ENCODE assay signal across 34 cellular contexts in the genomic region with DNA sequence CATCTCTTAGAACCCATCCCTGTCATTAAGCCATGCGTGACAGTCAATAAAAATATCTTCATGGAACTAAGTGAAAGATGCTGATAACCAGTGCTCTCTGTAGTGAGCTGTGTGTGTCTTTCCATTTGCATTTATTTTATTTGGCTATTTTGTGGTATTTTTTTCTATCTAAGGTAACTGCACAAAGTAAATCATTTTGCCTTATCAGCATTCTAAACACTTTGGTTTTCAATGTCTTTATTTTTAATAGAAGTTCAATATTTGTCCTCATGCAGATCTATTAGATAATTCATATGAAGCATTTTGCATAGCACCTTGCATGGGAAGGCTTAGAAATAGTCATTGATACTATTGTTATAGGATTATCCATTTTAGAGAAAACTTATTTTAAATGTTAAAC.
DNase-seq lines count a peak whose midpoint lies in the region; ATAC-seq, FAIRE-seq and TF ChIP-seq lines count a peak whose summit lies in the region.
"Had no signal": no experiment of that assay in that cellular context is flagged by ENCODE, and none has a peak within 500 bp of the region (broad histone marks: within the 10 kb centered on the region; RNA-seq: fewer than 3 reads in every experiment).

No MANE protein-coding gene starts in this region.

- no peak for TF ChIP-seq CTCF in HepG2 (CRISPR knock-in tag; IDR thresholded peaks at IDR 0.05)
- no peak for TF ChIP-seq CTCF in right lobe of liver (IDR thresholded peaks at IDR 0.05)
- TF ChIP-seq CTCF in A549 (IDR thresholded peaks at IDR 0.05) = no peak
- no peak for TF ChIP-seq CTCF in IMR-90 (conservative IDR thresholded peaks at IDR 0.05; ENCODE audit: low read depth, low read length)
- TF ChIP-seq CTCF in K562 (IDR thresholded peaks at IDR 0.05 in 2 of 3, conservative IDR thresholded peaks at IDR 0.05 in 1 of 3; ENCODE audit: insufficient read depth in 2 of 3, low read depth in 1 of 3, low read length in 3 of 3) = no peak
- no peak for TF ChIP-seq CTCF in ovary (IDR thresholded peaks at IDR 0.05)

- dilution Hi-C loops in IMR-90 (cut with HindIII; ENCODE audit: low sequenced_read_pairs, unreplicated experiment) = no loop called here

- H3K14ac ChIP-seq in IMR-90 (replicated peaks; ENCODE audit: low read depth, low read length) = no peak overlapping the region

- BruUV-seq in HepG2 (replicated peaks; lab: Mats Ljungman, UMichigan) = no TSS peak
- BruUV-seq in IMR-90 (replicated peaks; lab: Mats Ljungman, UMichigan) = no TSS peak
- BruUV-seq in K562 (replicated peaks; lab: Mats Ljungman, UMichigan) = no TSS peak

- H2BK5ac ChIP-seq in IMR-90 (ENCODE audit: low read depth, low read length, poor library complexity, severe bottlenecking) = no peak overlapping the region

- POLR2A ChIA-PET in HepG2 (lab: Yijun Ruan, JAX) = no interaction called here
- POLR2A ChIA-PET in A549 (lab: Yijun Ruan, JAX) = no interaction called here
- POLR2A ChIA-PET in IMR-90 (lab: Charles Lee; ENCODE audit: unreplicated experiment) = no interaction called here
- POLR2A ChIA-PET in K562 (lab: Yijun Ruan, JAX) = no interaction called here

- intact Hi-C loops in HepG2 (cut with micrococcal nuclease; ENCODE audit: unreplicated experiment) = no loop called here
- intact Hi-C loops in right lobe of liver (cut with DNase I) = no loop called here
- intact Hi-C loops in IMR-90 (cut with micrococcal nuclease) = no loop called here
- intact Hi-C loops in K562 (cut with micrococcal nuclease) = loop anchor here (10.0 kb wide), 1 partner anchor 278 kb away; no protein-coding TSS in a partner anchor
- intact Hi-C loops in ovary (cut with DNase I) = loop anchor here in 2 of 4 donors (10.0 kb wide), 3 partner anchors 882 to 1712 kb away; partner anchors contain the start of gene WDSUB1 (in 1 of the 2)

- H3K9me1 ChIP-seq in IMR-90 (ENCODE audit: insufficient read depth, low read length) (no peaks in the 10 kb centered on the region), K562 (ENCODE audit: control insufficient read depth, insufficient read depth, low read length) (no peaks in the 10 kb centered on the region)

- H3K4me3 ChIP-seq in HepG2 (replicated peaks in 1 of 3; ENCODE audit: insufficient read depth in 1 of 3, low read depth in 2 of 3, low read length in 3 of 3) (no peak overlapping the region), right lobe of liver (no peak overlapping the region), A549 (no peak overlapping the region), IMR-90 (ENCODE audit: insufficient read depth, low read depth, low read length) (no peak overlapping the region), K562 (no peak overlapping the region), ovary (no peak overlapping the region)
- H3K4me3 ChIP-seq: BLaER1; BLaER1 treated with 17β-estradiol and CSF1 and Interleukin-3, amounts not matched to agents 10 nM and 100 nM had no signal

- TF ChIP-seq RAD21 in HepG2 (CRISPR knock-in tag; IDR thresholded peaks at IDR 0.05) (no peak), A549 (conservative IDR thresholded peaks at IDR 0.05 in 1 of 2, IDR thresholded peaks at IDR 0.05 in 1 of 2) (no peak), IMR-90 (IDR thresholded peaks at IDR 0.05; ENCODE audit: low read length) (no peak), K562 (CRISPR knock-in tag; conservative IDR thresholded peaks at IDR 0.05 in 1 of 2, IDR thresholded peaks at IDR 0.05 in 1 of 2) (no peak)

- H2AK9ac ChIP-seq in IMR-90 (replicated peaks; ENCODE audit: low read depth, low read length, poor library complexity) = no peak overlapping the region

- TF ChIP-seq POLR2A in HepG2 (IDR thresholded peaks at IDR 0.05; ENCODE audit: insufficient read depth in 1 of 2, low read depth in 2 of 2, low read length in 2 of 2) (no peak), right lobe of liver (IDR thresholded peaks at IDR 0.05) (no peak), A549 (IDR thresholded peaks at IDR 0.05; ENCODE audit: low read length) (no peak), IMR-90 (IDR thresholded peaks at IDR 0.05; ENCODE audit: low read depth, low read length) (no peak), K562 (conservative IDR thresholded peaks at IDR 0.05) (no peak), ovary (IDR thresholded peaks at IDR 0.05) (no peak)

- H4K20me1 ChIP-seq in HepG2 (ENCODE audit: insufficient read depth, low read length) (no peaks in the 10 kb centered on the region), IMR-90 (ENCODE audit: insufficient read depth, low read length) (no peaks in the 10 kb centered on the region), K562 (replicated peaks; ENCODE audit: control insufficient read depth, insufficient read depth, low read length) (no peaks in the 10 kb centered on the region)
- H4K20me1 ChIP-seq: BLaER1; BLaER1 treated with 17β-estradiol and CSF1 and Interleukin-3, amounts not matched to agents 10 nM and 100 nM had no signal

- no peak overlapping the region for H3K23ac ChIP-seq in IMR-90 (ENCODE audit: low read depth, low read length)

- no peak overlapping the region for H4K8ac ChIP-seq in IMR-90 (ENCODE audit: low read depth in 2 of 2, low read length in 2 of 2)

- in situ Hi-C loops in HepG2 (cut with HindIII; ENCODE audit: extremely low pct_ligation_motif_present, low pct_unique_long_range_greater_than_20kb) (loop anchor here (10.0 kb wide), 1 partner anchor 892 kb away; no protein-coding TSS in a partner anchor), IMR-90 (cut with MboI; ENCODE audit: low sequenced_read_pairs) (no loop called here), K562 (cut with MboI) (no loop called here)

- no peak overlapping the region for H4K91ac ChIP-seq in IMR-90 (ENCODE audit: insufficient read depth, low read depth, low read length)

- H2AK5ac ChIP-seq in IMR-90 (ENCODE audit: low read depth, low read length) = no peak overlapping the region

- H3K4me1 ChIP-seq in HepG2 (ENCODE audit: insufficient read depth, low read length) = peaks cover 9% of the 10 kb centered on the region
- peaks cover 0 to 3% (median 0%) of the 10 kb centered on the region in 4 donors for H3K4me1 ChIP-seq in right lobe of liver
- H3K4me1 ChIP-seq in A549 = peaks cover 3% of the 10 kb centered on the region; the same call in 1 of the 3 replicates
- no peaks in the 10 kb centered on the region for H3K4me1 ChIP-seq in IMR-90 (ENCODE audit: control insufficient read depth, insufficient read depth, low read length)
- no peaks in the 10 kb centered on the region for H3K4me1 ChIP-seq in K562 (replicated peaks in 1 of 2; ENCODE audit: control insufficient read depth in 2 of 2, insufficient read depth in 2 of 2, low read length in 2 of 2)
- no peaks in the 10 kb centered on the region for H3K4me1 ChIP-seq in ovary (ENCODE audit: insufficient read depth)
- H3K4me1 ChIP-seq: BE2C, BLaER1 had no signal

- H3K27ac ChIP-seq in HepG2 (ENCODE audit: extremely low read length, insufficient read depth, low read length) = no peak overlapping the region
- no peak overlapping the region for H3K27ac ChIP-seq in right lobe of liver
- H3K27ac ChIP-seq in A549 = no peak overlapping the region
- H3K27ac ChIP-seq in IMR-90 (ENCODE audit: insufficient read depth, low read length) = no peak overlapping the region
- H3K27ac ChIP-seq in K562 (ENCODE audit: extremely low read depth, low read depth, low read length) = no peak overlapping the region
- H3K27ac ChIP-seq in ovary = no peak overlapping the region
- H3K27ac ChIP-seq: 22Rv1; BLaER1; BLaER1 treated with 17β-estradiol and CSF1 and Interleukin-3, amounts not matched to agents 10 nM and 100 nM; C4-2B had no signal

- no peaks in the 10 kb centered on the region for H3K36me3 ChIP-seq in HepG2 (replicated peaks in 1 of 2; ENCODE audit: control insufficient read depth in 1 of 2, insufficient read depth in 2 of 2, low read length in 2 of 2)
- H3K36me3 ChIP-seq in right lobe of liver = no peaks in the 10 kb centered on the region
- no peaks in the 10 kb centered on the region for H3K36me3 ChIP-seq in IMR-90 (ENCODE audit: control insufficient read depth, insufficient read depth, low read length)
- H3K36me3 ChIP-seq in K562 (ENCODE audit: control insufficient read depth, insufficient read depth, low read length) = no peaks in the 10 kb centered on the region
- no peaks in the 10 kb centered on the region for H3K36me3 ChIP-seq in ovary
- H3K36me3 ChIP-seq: BE2C; BLaER1; BLaER1 treated with 17β-estradiol and CSF1 and Interleukin-3, amounts not matched to agents 10 nM and 100 nM had no signal

- H3K4ac ChIP-seq in IMR-90 (ENCODE audit: low read depth, low read length) = no peak overlapping the region

- no peak for TF ChIP-seq EP300 in HepG2 (IDR thresholded peaks at IDR 0.05; ENCODE audit: low read depth in 2 of 2, low read length in 2 of 2)
- no peak for TF ChIP-seq EP300 in HepG2 (CRISPR knock-in tag; IDR thresholded peaks at IDR 0.05; ENCODE audit: borderline replicate concordance)
- no peak for TF ChIP-seq EP300 in A549 (IDR thresholded peaks at IDR 0.05)
- no peak for TF ChIP-seq EP300 in K562 (IDR thresholded peaks at IDR 0.05; ENCODE audit: low read length)
- no peak for TF ChIP-seq EP300 in ovary (IDR thresholded peaks at IDR 0.05)

- no peak overlapping the region for H2AFZ ChIP-seq in HepG2 (ENCODE audit: low read length)
- no peak overlapping the region for H2AFZ ChIP-seq in IMR-90 (replicated peaks; ENCODE audit: low read length, poor library complexity)
- H2AFZ ChIP-seq in K562 (ENCODE audit: low read depth, low read length) = no peak overlapping the region

- H3K79me1 ChIP-seq in IMR-90 (ENCODE audit: low read depth in 1 of 2, low read length in 2 of 2) = no peaks in the 10 kb centered on the region

- DNase-seq in HepG2 (ENCODE audit: low spot score) = no peak
- no peak for DNase-seq in right lobe of liver
- no peak for DNase-seq in A549 (ENCODE audit: low read depth in 1 of 2, low spot score in 1 of 2)
- no peak for DNase-seq in IMR-90
- DNase-seq in K562 (ENCODE audit: extremely low read depth in 1 of 4, low spot score in 3 of 4) = no peak
- no peak for DNase-seq in ovary
- DNase-seq: 8988T; ACHN; AML-193; BE2C; C1 segment of cervical spinal cord; Caco-2; Calu3; CD4-positive, alpha-beta memory T cell; CD4-positive, alpha-beta T cell; CD4-positive, CD25-positive, alpha-beta regulatory T cell; CD8-positive, alpha-beta memory T cell; CD8-positive, alpha-beta T cell; COR-L47; DMS 273 treated with DMSO at 0.1 percent for 48 hours; DMS153; DMS53; DMS79; DMS79 treated with DMSO at 0.1 percent for 48 hours; DND-41; EL had no signal

- H4K5ac ChIP-seq in IMR-90 (ENCODE audit: low read depth, low read length) = no peak overlapping the region

- no peak overlapping the region for H3K9ac ChIP-seq in HepG2 (ENCODE audit: insufficient read depth, low read depth, low read length)
- H3K9ac ChIP-seq in IMR-90 (ENCODE audit: low read depth, low read length) = no peak overlapping the region
- H3K9ac ChIP-seq in K562 (ENCODE audit: insufficient read depth in 1 of 2, low read depth in 2 of 2, low read length in 2 of 2) = no peak overlapping the region
- H3K9ac ChIP-seq: BLaER1; BLaER1 treated with 17β-estradiol and CSF1 and Interleukin-3, amounts not matched to agents 10 nM and 100 nM had no signal

- H3K79me2 ChIP-seq in HepG2 (ENCODE audit: insufficient read depth, low read length) (no peaks in the 10 kb centered on the region), K562 (ENCODE audit: control insufficient read depth, insufficient read depth, low read length) (no peaks in the 10 kb centered on the region)

- H2BK20ac ChIP-seq in IMR-90 (ENCODE audit: low read depth, low read length) = no peak overlapping the region

- CTCF ChIA-PET in HepG2 (lab: Yijun Ruan, JAX; ENCODE audit: low intra/inter-chr PET ratio, low total read pairs) = no interaction called here
- CTCF ChIA-PET in A549 (lab: Yijun Ruan, JAX) = interaction anchor here (4.3 kb wide), 1 partner anchor 672 kb away, joined by 27 read pairs; no protein-coding TSS in a partner anchor
- CTCF ChIA-PET in IMR-90 (lab: Yijun Ruan, JAX) = interaction anchor here (3.5 kb wide), 1 partner anchor 8 kb away, joined by 28 read pairs; no protein-coding TSS in a partner anchor
- CTCF ChIA-PET in K562 (lab: Yijun Ruan, JAX; ENCODE audit: low intra/inter-chr PET ratio) = interaction anchor here (0.5 kb wide), 1 partner anchor 886 kb away, joined by 3 read pairs; no protein-coding TSS in a partner anchor

- WGBS in HepG2 (ENCODE audit: low lambda C conversion rate) = 87% methylated on average over 1 of the region's 1 CpG
- WGBS in right lobe of liver (ENCODE audit: insufficient coverage, low coverage, low lambda C conversion rate, missing lambda C conversion rate) = 80% methylated on average over 1 of the region's 1 CpG
- 100% methylated on average over 1 of the region's 1 CpG for WGBS in A549 (ENCODE audit: missing lambda C conversion rate)
- WGBS in IMR-90 (ENCODE audit: extremely low coverage in 2 of 2, insufficient read length in 1 of 2), 2 experiments = no CpG with 5 or more reads among the region's 1 CpG
- WGBS in K562 (ENCODE audit: insufficient coverage, low coverage, missing lambda C conversion rate) = 5% methylated on average over 1 of the region's 1 CpG
- WGBS in ovary, 3 donors = 94 to 100% (median 97%) methylated on average over 1 of the region's 1 CpG

- no peaks in the 10 kb centered on the region for H3K9me3 ChIP-seq in HepG2 (ENCODE audit: low read length)
- no peaks in the 10 kb centered on the region for H3K9me3 ChIP-seq in right lobe of liver
- H3K9me3 ChIP-seq in A549 = no peaks in the 10 kb centered on the region
- H3K9me3 ChIP-seq in IMR-90 (ENCODE audit: control insufficient read depth, insufficient read depth, low read length) = no peaks in the 10 kb centered on the region
- H3K9me3 ChIP-seq in K562 (replicated peaks; ENCODE audit: control insufficient read depth, insufficient read depth, low read depth, low read length) = no peaks in the 10 kb centered on the region
- no peaks in the 10 kb centered on the region for H3K9me3 ChIP-seq in ovary
- H3K9me3 ChIP-seq: BE2C; BLaER1; BLaER1 treated with 17β-estradiol and CSF1 and Interleukin-3, amounts not matched to agents 10 nM and 100 nM; Caco-2 had no signal

- no peak overlapping the region for H3K56ac ChIP-seq in IMR-90 (ENCODE audit: extremely low read depth, insufficient read depth, low read length)

- ATAC-seq in HepG2 (no peak), right lobe of liver (no peak), A549 (no peak), IMR-90 (ENCODE audit: low read depth) (no peak), K562 (no peak), HG03460 (IDR thresholded peaks at IDR 0.05; ENCODE audit: unreplicated experiment) (no peak), HG02642 (IDR thresholded peaks at IDR 0.05; ENCODE audit: poor library complexity, unreplicated experiment) (no peak)
- ATAC-seq: CD8-positive, alpha-beta T cell had no signal

- H2BK120ac ChIP-seq in IMR-90 (ENCODE audit: low read depth, low read length) = no peak overlapping the region; the same call in 1 of the 2 replicates

- H2BK15ac ChIP-seq in IMR-90 (ENCODE audit: low read depth, low read length) = no peak overlapping the region

- FAIRE-seq in HepG2 (lab: Jason Lieb, UNC) (peak; percentile 15), A549 (lab: Jason Lieb, UNC) (no peak), K562 (lab: Jason Lieb, UNC) (no peak)
- FAIRE-seq: A204.1, D721Med had no signal

- no peaks in the 10 kb centered on the region; a peak in 1 of 5 replicates for H3K27me3 ChIP-seq in HepG2 (ENCODE audit: control insufficient read depth in 1 of 2, insufficient read depth in 2 of 2, low read length in 2 of 2)
- H3K27me3 ChIP-seq in right lobe of liver = no peaks in the 10 kb centered on the region
- H3K27me3 ChIP-seq in IMR-90 (ENCODE audit: control insufficient read depth, insufficient read depth, low read length) = no peaks in the 10 kb centered on the region
- H3K27me3 ChIP-seq in K562 (ENCODE audit: control insufficient read depth in 2 of 2, insufficient read depth in 2 of 2, low read length in 2 of 2) = no peaks in the 10 kb centered on the region
- no peaks in the 10 kb centered on the region for H3K27me3 ChIP-seq in ovary
- H3K27me3 ChIP-seq: BE2C; BLaER1; BLaER1 treated with 17β-estradiol and CSF1 and Interleukin-3, amounts not matched to agents 10 nM and 100 nM had no signal

- H3K18ac ChIP-seq in IMR-90 (ENCODE audit: low read depth, low read length) = no peak overlapping the region

- H3K4me2 ChIP-seq in HepG2 (ENCODE audit: low read depth, low read length) (no peak overlapping the region), A549 (no peak overlapping the region), IMR-90 (ENCODE audit: low read depth, low read length) (no peak overlapping the region), K562 (ENCODE audit: insufficient read depth, low read length) (no peak overlapping the region)
- H3K4me2 ChIP-seq: BLaER1; BLaER1 treated with 17β-estradiol and CSF1 and Interleukin-3, amounts not matched to agents 10 nM and 100 nM had no signal

Comparison
In these comparisons a context has a peak if more than half of its experiments do, and no peak if none do; other contexts are left out.
1. Of the 241 proteins assayed by ChIP-seq in both HepG2 and K562: peak only in HepG2: MAFF and MAFK; only in K562: MAFG; in both: none; in neither: 238.